Comparison of ENCODE assay signal across 9 cellular contexts in the genomic region with DNA sequence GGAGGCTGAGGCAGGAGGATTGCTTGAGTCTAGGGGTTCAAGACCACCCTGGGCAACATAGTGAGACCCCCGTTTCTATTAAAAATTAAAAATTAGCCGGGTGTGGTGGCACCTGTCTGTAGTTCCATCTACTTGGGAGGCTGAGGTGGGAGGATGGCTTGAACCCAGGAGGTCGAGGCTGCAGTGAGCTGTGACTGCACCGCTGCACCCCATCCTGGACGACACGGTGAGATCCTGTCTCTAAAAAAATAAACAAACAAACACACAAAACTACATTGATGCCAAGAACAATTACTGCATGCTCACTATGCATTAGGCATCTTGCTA. TPM values are rescaled to one million over a fixed set of nuclear protein-coding genes. Genes with fewer than 3 reads are reported as not detected.
DNase-seq lines count a peak whose midpoint lies in the region; ATAC-seq, FAIRE-seq and TF ChIP-seq lines count a peak whose summit lies in the region.
"Had no signal": no experiment of that assay in that cellular context is flagged by ENCODE, and none has a peak within 500 bp of the region (broad histone marks: within the 10 kb centered on the region; RNA-seq: fewer than 3 reads in every experiment).

No MANE protein-coding gene starts in this region.

- H4K20me1 ChIP-seq in SU-DHL-6 (ENCODE audit: low read depth, low read length): no peaks in the 10 kb centered on the region

- peak overlapping the region; percentile 80 for H3K4me2 ChIP-seq in SU-DHL-6 (ENCODE audit: low read depth, low read length, poor library complexity, severe bottlenecking)

- ATAC-seq in omental fat pad (ENCODE audit: low FRiP score) (no peak), HG02571 (IDR thresholded peaks at IDR 0.05; ENCODE audit: unreplicated experiment) (no peak)

- WGBS in prostate gland: 70% methylated on average over 6 of the region's 6 CpGs

- FAIRE-seq in HTR-8/SVneo (lab: Jason Lieb, UNC): no peak
- FAIRE-seq in H54 (lab: Jason Lieb, UNC): no peak
- FAIRE-seq: endometrium had no signal

- H3K79me2 ChIP-seq in SU-DHL-6 (ENCODE audit: insufficient read depth, low read length): no peaks in the 10 kb centered on the region

- peak overlapping the region; percentile 65 for H3K4me3 ChIP-seq in GM06990 (replicated peaks; ENCODE audit: low read depth, low read length)
- H3K4me3 ChIP-seq in SU-DHL-6 (ENCODE audit: insufficient read depth, low read length, poor library complexity, severe bottlenecking): peak overlapping the region; percentile 65
- peak overlapping the region; percentile 64 for H3K4me3 ChIP-seq in fibroblast of mammary gland (ENCODE audit: control insufficient read depth, low read depth, low read length)
- peak overlapping the region; percentile 89 to 99 for H3K4me3 ChIP-seq in prostate gland

- no peaks in the 10 kb centered on the region for H3K9me2 ChIP-seq in SU-DHL-6 (replicated peaks; ENCODE audit: insufficient read depth, low read length)

- H3F3A ChIP-seq in SU-DHL-6 (ENCODE audit: insufficient read depth): peaks cover 17% of the 10 kb centered on the region

- TF ChIP-seq CTCF in GM06990 (IDR thresholded peaks at IDR 0.05; ENCODE audit: insufficient read depth, low read length, poor library complexity, severe bottlenecking): no peak
- TF ChIP-seq CTCF in SU-DHL-6 (IDR thresholded peaks at IDR 0.05; ENCODE audit: insufficient read depth, low read length, poor library complexity, severe bottlenecking): no peak
- TF ChIP-seq CTCF in fibroblast of mammary gland (conservative IDR thresholded peaks at IDR 0.05; ENCODE audit: control insufficient read depth, insufficient read depth, low read depth, low read length): no peak
- TF ChIP-seq CTCF in prostate gland (IDR thresholded peaks at IDR 0.05): no peak
- no peak for TF ChIP-seq CTCF in omental fat pad (IDR thresholded peaks at IDR 0.05)

- no peak for DNase-seq in GM06990 (ENCODE audit: extremely low read depth, insufficient read length)
- no peak for DNase-seq in fibroblast of mammary gland (ENCODE audit: low read depth)
- no peak for DNase-seq in prostate gland (ENCODE audit: low spot score)
- DNase-seq in omental fat pad (ENCODE audit: low spot score): no peak
- no peak for DNase-seq in HTR-8/SVneo (ENCODE audit: insufficient read length, low spot score)
- no peak for DNase-seq in H54 (ENCODE audit: insufficient read length, low spot score)

- H3K27ac ChIP-seq in SU-DHL-6 (ENCODE audit: low read depth, low read length) (no peak overlapping the region), prostate gland (peak overlapping the region; percentile 45 to 69)

- H3K4me1 ChIP-seq in prostate gland (replicated peaks): peaks cover 8% of the 10 kb centered on the region

- peak overlapping the region; percentile 80 for H2AFZ ChIP-seq in SU-DHL-6 (ENCODE audit: low read depth, low read length, severe bottlenecking)

- no peaks in the 10 kb centered on the region for H3K9me3 ChIP-seq in SU-DHL-6 (ENCODE audit: insufficient read depth, low read length)
- no peaks in the 10 kb centered on the region for H3K9me3 ChIP-seq in prostate gland

- no peaks in the 10 kb centered on the region for H3K36me3 ChIP-seq in GM06990 (ENCODE audit: control insufficient read depth, insufficient read depth, low read length)
- H3K36me3 ChIP-seq in SU-DHL-6 (ENCODE audit: low read length): no peaks in the 10 kb centered on the region
- no peaks in the 10 kb centered on the region for H3K36me3 ChIP-seq in prostate gland

- TF ChIP-seq POLR2A in prostate gland (IDR thresholded peaks at IDR 0.05) (no peak), H54 (IDR thresholded peaks at IDR 0.05; ENCODE audit: low read depth, low read length) (no peak)

- intact Hi-C loops in prostate gland (cut with DNase I): loop anchor here (5.0 kb wide), 1 partner anchor 50 kb away; the partner anchor contains the start of gene EIF3B

- H3K9ac ChIP-seq in SU-DHL-6 (ENCODE audit: low read length): peak overlapping the region; percentile 58

- no peaks in the 10 kb centered on the region for H3K27me3 ChIP-seq in GM06990 (replicated peaks; ENCODE audit: control insufficient read depth, insufficient read depth, low read length)
- no peaks in the 10 kb centered on the region for H3K27me3 ChIP-seq in SU-DHL-6 (ENCODE audit: low read length)
- no peaks in the 10 kb centered on the region for H3K27me3 ChIP-seq in prostate gland (replicated peaks; ENCODE audit: insufficient read depth)

RNA-seq across cellular contexts. Expression of gene CHST12, which starts 0.8 kb away (rescaled TPM):
- 10 to 100 TPM; 22.4 to 36.1 TPM for total RNA-seq in prostate gland
- 10 to 100 TPM in 3 of 4 donors, 1 to 10 TPM in 1; 7.9 to 18.3 (median 11.3) TPM for total RNA-seq in omental fat pad

RNA-seq across cellular contexts. Expression of gene EIF3B, which starts 48.0 kb away (rescaled TPM):
- total RNA-seq in prostate gland (100 to 1,000 TPM; 141 to 220 TPM), omental fat pad (100 to 1,000 TPM; 116 to 251 (median 122) TPM)
